8 cellular contexts compared by ENCODE assay signal in the genomic region with DNA sequence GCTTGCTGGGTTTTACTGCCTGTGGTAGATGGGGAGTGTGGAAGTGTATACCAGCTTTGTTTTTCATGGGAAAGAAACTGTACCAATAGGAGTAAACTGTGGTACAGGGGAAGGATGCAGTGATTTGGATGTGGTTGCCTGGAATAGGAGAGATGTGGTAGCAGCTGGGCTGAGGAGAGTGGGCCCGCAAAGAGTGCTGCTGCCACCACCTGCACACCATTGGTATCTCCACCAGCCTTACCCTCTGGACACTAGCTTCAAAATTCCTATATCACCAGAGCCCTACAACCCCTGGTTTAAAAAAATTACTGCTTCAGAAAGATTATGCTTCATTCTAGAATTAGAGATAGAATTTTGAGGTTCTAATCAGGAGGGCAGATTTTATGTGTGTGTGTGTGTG. TPM values are rescaled to one million over a fixed set of nuclear protein-coding genes. Genes with fewer than 3 reads are reported as not detected.
DNase-seq lines count a peak whose midpoint lies in the region; ATAC-seq and TF ChIP-seq lines count a peak whose summit lies in the region.

No MANE protein-coding gene starts in this region.

- no peak overlapping the region for H3K27ac ChIP-seq in gastroesophageal sphincter

- H3K27me3 Mint-ChIP-seq in activated CD8-positive, alpha-beta T cell treated with anti-CD3 and anti-CD28 coated beads for 36 hours, result no peaks in the 10 kb centered on the region
- no peaks in the 10 kb centered on the region for H3K27me3 Mint-ChIP-seq in activated naive CD4-positive, alpha-beta T cell treated with anti-CD3 and anti-CD28 coated beads, Interleukin-2, amount 10 ng/mL, durations not matched to agents 7 days and 5 days

- WGBS in gastroesophageal sphincter (ENCODE audit: low coverage in 1 of 2), 2 donors, result 100% methylated on average over 1 of the region's 1 CpG; no CpG with 5 or more reads in 1 of the 2 donors

- POLR2A ChIA-PET in activated CD8-positive, alpha-beta T cell treated with anti-CD3 and anti-CD28 coated beads for 36 hours (lab: Charles Lee), result no interaction called here

- DNase-seq in AG09319 (ENCODE audit: extremely low read depth, low read depth) (no peak), HT1080 (ENCODE audit: low read depth) (peak; percentile 66), adipocyte (ENCODE audit: low read depth) (peak; percentile 24), iris pigment epithelial cell (ENCODE audit: low read depth) (peak; percentile 32)
- DNase-seq in activated CD8-positive, alpha-beta T cell treated with anti-CD3 and anti-CD28 coated beads for 36 hours, result no peak
- no peak for DNase-seq in activated naive CD4-positive, alpha-beta T cell treated with anti-CD3 and anti-CD28 coated beads, Interleukin-2, amount 10 ng/mL, durations not matched to agents 7 days and 5 days

- no peaks in the 10 kb centered on the region for H3K9me3 ChIP-seq in adipocyte (ENCODE audit: control insufficient read depth, low read length)
- no peaks in the 10 kb centered on the region for H3K9me3 ChIP-seq in gastroesophageal sphincter

- no peak for TF ChIP-seq POLR2A in gastroesophageal sphincter (IDR thresholded peaks at IDR 0.05)

- H3K27ac Mint-ChIP-seq in activated CD8-positive, alpha-beta T cell treated with anti-CD3 and anti-CD28 coated beads for 36 hours, result no peak overlapping the region
- H3K27ac Mint-ChIP-seq in activated naive CD4-positive, alpha-beta T cell treated with anti-CD3 and anti-CD28 coated beads, Interleukin-2, amount 10 ng/mL, durations not matched to agents 7 days and 5 days, result no peak overlapping the region

- TF ChIP-seq EP300 in gastroesophageal sphincter (IDR thresholded peaks at IDR 0.05), result no peak

- no peak overlapping the region for H3K4me3 ChIP-seq in adipocyte (ENCODE audit: low read length)
- H3K4me3 ChIP-seq in gastroesophageal sphincter, result no peak overlapping the region

- ATAC-seq in gastroesophageal sphincter (no peak), GM18867 (IDR thresholded peaks at IDR 0.05; ENCODE audit: unreplicated experiment) (no peak)
- no peak for ATAC-seq in activated CD8-positive, alpha-beta T cell treated with anti-CD3 and anti-CD28 coated beads for 36 hours

- H3K4me1 Mint-ChIP-seq in activated CD8-positive, alpha-beta T cell treated with anti-CD3 and anti-CD28 coated beads for 36 hours (ENCODE audit: low read depth), result peaks cover 5% of the 10 kb centered on the region
- H3K4me1 Mint-ChIP-seq in activated naive CD4-positive, alpha-beta T cell treated with anti-CD3 and anti-CD28 coated beads, Interleukin-2, amount 10 ng/mL, durations not matched to agents 7 days and 5 days, result peaks cover 8% of the 10 kb centered on the region

- H3K36me3 ChIP-seq in adipocyte (ENCODE audit: control insufficient read depth, insufficient read depth, low read length, severe bottlenecking), result no peaks in the 10 kb centered on the region
- H3K36me3 ChIP-seq in gastroesophageal sphincter, result no peaks in the 10 kb centered on the region

- H3K27me3 ChIP-seq in adipocyte (replicated peaks; ENCODE audit: control insufficient read depth, insufficient read depth, low read length) (no peaks in the 10 kb centered on the region), gastroesophageal sphincter (no peaks in the 10 kb centered on the region)

- intact Hi-C loops in activated CD8-positive, alpha-beta T cell treated with anti-CD3 and anti-CD28 coated beads for 36 hours (cut with micrococcal nuclease), result no loop called here

- H3K36me3 Mint-ChIP-seq in activated CD8-positive, alpha-beta T cell treated with anti-CD3 and anti-CD28 coated beads for 36 hours (ENCODE audit: low read depth), result no peaks in the 10 kb centered on the region
- H3K36me3 Mint-ChIP-seq in activated naive CD4-positive, alpha-beta T cell treated with anti-CD3 and anti-CD28 coated beads, Interleukin-2, amount 10 ng/mL, durations not matched to agents 7 days and 5 days, result no peaks in the 10 kb centered on the region

- no peak overlapping the region for H3K4me3 Mint-ChIP-seq in activated CD8-positive, alpha-beta T cell treated with anti-CD3 and anti-CD28 coated beads for 36 hours
- no peak overlapping the region for H3K4me3 Mint-ChIP-seq in activated naive CD4-positive, alpha-beta T cell treated with anti-CD3 and anti-CD28 coated beads, Interleukin-2, amount 10 ng/mL, durations not matched to agents 7 days and 5 days

- H3K9me3 Mint-ChIP-seq in activated CD8-positive, alpha-beta T cell treated with anti-CD3 and anti-CD28 coated beads for 36 hours, result no peaks in the 10 kb centered on the region
- H3K9me3 Mint-ChIP-seq in activated naive CD4-positive, alpha-beta T cell treated with anti-CD3 and anti-CD28 coated beads, Interleukin-2, amount 10 ng/mL, durations not matched to agents 7 days and 5 days, result no peaks in the 10 kb centered on the region

- TF ChIP-seq CTCF in AG09319 (IDR thresholded peaks at IDR 0.05; ENCODE audit: low read depth, low read length) (peak; percentile 57), gastroesophageal sphincter (IDR thresholded peaks at IDR 0.05) (peak in 1 of 4 experiments; percentile 33)
- no peak for TF ChIP-seq CTCF in activated CD8-positive, alpha-beta T cell treated with anti-CD3 and anti-CD28 coated beads for 36 hours (IDR thresholded peaks at IDR 0.05)

- H3K9ac ChIP-seq in adipocyte (ENCODE audit: low read length), result no peak overlapping the region

- CTCF ChIA-PET in activated CD8-positive, alpha-beta T cell treated with anti-CD3 and anti-CD28 coated beads for 36 hours (lab: Charles Lee), result interaction anchor here (1.1 to 1.2 kb wide), 2 partner anchors 9 to 123 kb away, joined by 3 to 4 read pairs; no protein-coding TSS in a partner anchor
- CTCF ChIA-PET in activated naive CD4-positive, alpha-beta T cell treated with anti-CD3 and anti-CD28 coated beads, Interleukin-2, amount 10 ng/mL, durations not matched to agents 7 days and 5 days (lab: Charles Lee), result interaction anchor here (0.6 to 1.5 kb wide), 6 partner anchors 18 to 130 kb away, joined by 3 to 5 read pairs (median 4); no protein-coding TSS in a partner anchor

- no peaks in the 10 kb centered on the region for H3K4me1 ChIP-seq in adipocyte (ENCODE audit: control insufficient read depth, insufficient read depth, low read length)
- peaks cover 0 to 8% (median 0%) of the 10 kb centered on the region in 3 donors for H3K4me1 ChIP-seq in gastroesophageal sphincter

RNA-seq across cellular contexts. Expression of a gene that starts 53.6 kb away (rescaled TPM):
- 0.60 and 0.96 TPM in 2 replicates for total RNA-seq in HT1080 (2014; rRNA removed; shearing (Covaris generic))
- polyA plus RNA-seq in HT1080 (2015; cell fraction: cytosol; rRNA removed), result 0.21 and 0.27 TPM in 2 replicates
- polyA plus RNA-seq in HT1080 (2015; cell fraction: nucleus; rRNA removed), result 0.19 and 0.65 TPM in 2 replicates
- total RNA-seq in gastroesophageal sphincter, result 10 to 100 TPM; 33.1 to 65.4 (median 45.0) TPM
- total RNA-seq in activated CD8-positive, alpha-beta T cell treated with anti-CD3 and anti-CD28 coated beads for 36 hours, result 1 to 10 TPM; 1.2 to 1.4 TPM

Comparison
In these comparisons a context has a peak if more than half of its experiments do, and no peak if none do; other contexts are left out.
1. DNase-seq: peak in HT1080 (single experiment), adipocyte (single experiment) and iris pigment epithelial cell (single experiment); none in AG09319 (single experiment), activated CD8-positive, alpha-beta T cell treated with anti-CD3 and anti-CD28 coated beads for 36 hours (single experiment) and activated naive CD4-positive, alpha-beta T cell treated with anti-CD3 and anti-CD28 coated beads, Interleukin-2, amount 10 ng/mL, durations not matched to agents 7 days and 5 days (single experiment).
2. RNA of a gene that starts 53.6 kb away (total RNA-seq): 33.1 to 65.4 TPM in gastroesophageal sphincter; 1.2 to 1.4 TPM in activated CD8-positive, alpha-beta T cell treated with anti-CD3 and anti-CD28 coated beads for 36 hours and 0.60 to 0.96 TPM in HT1080; every median in the first group is over 10 times any median in the second.